In genomic region chr12:6775185-6775770, GRCh38 we compare ENCODE assay signal across 1 cellular context.
TF ChIP-seq lines count a peak whose summit lies in the region.

No MANE protein-coding gene starts in this region.

TF ChIP-seq in WTC11, 78 proteins besides CTCF, POLR2A, EP300 and RAD21 (continued from another document):
- no peak for TF ChIP-seq GTF2I (CRISPR knock-in tag; conservative IDR thresholded peaks at IDR 0.05)
- TF ChIP-seq, protein P1, sequence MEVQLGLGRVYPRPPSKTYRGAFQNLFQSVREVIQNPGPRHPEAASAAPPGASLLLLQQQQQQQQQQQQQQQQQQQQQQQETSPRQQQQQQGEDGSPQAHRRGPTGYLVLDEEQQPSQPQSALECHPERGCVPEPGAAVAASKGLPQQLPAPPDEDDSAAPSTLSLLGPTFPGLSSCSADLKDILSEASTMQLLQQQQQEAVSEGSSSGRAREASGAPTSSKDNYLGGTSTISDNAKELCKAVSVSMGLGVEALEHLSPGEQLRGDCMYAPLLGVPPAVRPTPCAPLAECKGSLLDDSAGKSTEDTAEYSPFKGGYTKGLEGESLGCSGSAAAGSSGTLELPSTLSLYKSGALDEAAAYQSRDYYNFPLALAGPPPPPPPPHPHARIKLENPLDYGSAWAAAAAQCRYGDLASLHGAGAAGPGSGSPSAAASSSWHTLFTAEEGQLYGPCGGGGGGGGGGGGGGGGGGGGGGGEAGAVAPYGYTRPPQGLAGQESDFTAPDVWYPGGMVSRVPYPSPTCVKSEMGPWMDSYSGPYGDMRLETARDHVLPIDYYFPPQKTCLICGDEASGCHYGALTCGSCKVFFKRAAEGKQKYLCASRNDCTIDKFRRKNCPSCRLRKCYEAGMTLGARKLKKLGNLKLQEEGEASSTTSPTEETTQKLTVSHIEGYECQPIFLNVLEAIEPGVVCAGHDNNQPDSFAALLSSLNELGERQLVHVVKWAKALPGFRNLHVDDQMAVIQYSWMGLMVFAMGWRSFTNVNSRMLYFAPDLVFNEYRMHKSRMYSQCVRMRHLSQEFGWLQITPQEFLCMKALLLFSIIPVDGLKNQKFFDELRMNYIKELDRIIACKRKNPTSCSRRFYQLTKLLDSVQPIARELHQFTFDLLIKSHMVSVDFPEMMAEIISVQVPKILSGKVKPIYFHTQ (CRISPR knock-in tag; IDR thresholded peaks at IDR 0.05), result no peak
- TF ChIP-seq USF2 (CRISPR knock-in tag; IDR thresholded peaks at IDR 0.05), result no peak
- TF ChIP-seq ZNF219 (CRISPR knock-in tag; IDR thresholded peaks at IDR 0.05; ENCODE audit: borderline replicate concordance), result no peak
- TF ChIP-seq OVOL2 (CRISPR knock-in tag; IDR thresholded peaks at IDR 0.05; ENCODE audit: borderline replicate concordance), result no peak
- TF ChIP-seq NR1H2 (CRISPR knock-in tag; IDR thresholded peaks at IDR 0.05), result no peak
- no peak for TF ChIP-seq PREB (CRISPR knock-in tag; IDR thresholded peaks at IDR 0.05; ENCODE audit: borderline replicate concordance)
